In the genomic region with DNA sequence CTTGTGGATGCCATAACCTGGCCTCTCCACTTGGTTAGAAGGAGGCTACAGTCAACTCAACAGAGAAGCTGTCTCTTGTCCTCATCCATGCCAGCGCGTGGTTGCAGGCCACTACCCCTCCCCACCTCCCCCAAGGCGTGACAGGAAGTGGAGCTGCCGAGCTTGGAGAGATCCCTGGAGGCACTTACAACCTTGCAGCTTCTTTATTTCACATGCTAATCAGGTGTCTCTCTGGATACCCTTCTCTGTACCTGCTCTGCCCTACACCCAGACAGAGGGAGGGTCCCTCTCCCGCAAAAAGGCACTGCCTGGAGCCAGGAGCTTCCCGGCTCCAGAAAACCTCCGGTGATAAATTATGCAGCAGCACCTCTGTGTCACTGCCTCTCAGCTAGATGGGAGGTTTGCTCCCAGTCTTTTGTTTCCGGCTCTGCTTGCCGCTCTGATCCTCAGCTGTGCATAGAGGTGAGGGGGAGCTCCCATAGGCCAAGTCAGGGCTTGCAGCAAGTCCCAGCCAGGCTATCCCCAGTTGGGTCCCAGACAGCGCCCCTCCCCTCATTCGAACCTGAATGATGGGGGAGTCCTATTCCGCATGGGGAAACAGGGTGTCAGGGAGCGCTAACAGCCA, we compare ENCODE assay signal across 9 cellular contexts. TPM values are rescaled to one million over a fixed set of nuclear protein-coding genes. Genes with fewer than 3 reads are reported as not detected.
DNase-seq lines count a peak whose midpoint lies in the region; ATAC-seq and TF ChIP-seq lines count a peak whose summit lies in the region.
"Had no signal": no experiment of that assay in that cellular context is flagged by ENCODE, and none has a peak within 500 bp of the region (broad histone marks: within the 10 kb centered on the region; RNA-seq: fewer than 3 reads in every experiment).

No MANE protein-coding gene starts in this region.

- H3K27me3 ChIP-seq in kidney epithelial cell (ENCODE audit: control insufficient read depth, insufficient read depth, low read length) = no peaks in the 10 kb centered on the region

- ATAC-seq in GM18505 (IDR thresholded peaks at IDR 0.05; ENCODE audit: unreplicated experiment) = no peak
- ATAC-seq: left lung had no signal

- peak; percentile 27 for DNase-seq in A172 (ENCODE audit: low spot score)
- peak; percentile 55 for DNase-seq in NCI-H1105 treated with DMSO at 0.1 percent for 48 hours (lab: John Stamatoyannopoulos, UW)
- peak; percentile 28 for DNase-seq in UCSD-AML1 (lab: John Stamatoyannopoulos, UW; ENCODE audit: unreplicated experiment)
- DNase-seq in kidney epithelial cell (ENCODE audit: low read depth) = no peak
- DNase-seq in cerebellum (ENCODE audit: low spot score) = no peak
- no peak for DNase-seq in activated CD4-positive, alpha-beta T cell treated with anti-CD3 and anti-CD28 coated beads for 4 hours
- no peak for DNase-seq in inferior parietal cortex (ENCODE audit: extremely low spot score)

- no peak for TF ChIP-seq POLR2A in GM18505 (IDR thresholded peaks at IDR 0.05; ENCODE audit: borderline replicate concordance, extremely low read depth, insufficient read depth, insufficient read length)

- TF ChIP-seq CTCF in kidney epithelial cell (IDR thresholded peaks at IDR 0.05; ENCODE audit: insufficient read depth, low read length, poor library complexity, severe bottlenecking) = no peak

- peak overlapping the region; percentile 2 for H3K4me3 ChIP-seq in kidney epithelial cell (ENCODE audit: low read depth, low read length)
- H3K4me3 ChIP-seq: left lung had no signal

- H3K36me3 ChIP-seq in kidney epithelial cell (ENCODE audit: control insufficient read depth, insufficient read depth, low read length) = no peaks in the 10 kb centered on the region
- H3K36me3 ChIP-seq: left lung had no signal

RNA-seq across cellular contexts. Expression of gene LRP4, which starts 5.7 kb away (rescaled TPM):
- 0.81 and 1.3 TPM in 2 replicates for total RNA-seq in A172 (2014; rRNA removed; shearing (Covaris generic))
- total RNA-seq in kidney epithelial cell = 6.1 and 9.9 TPM in 2 replicates
- total RNA-seq in cerebellum = 21.2 TPM

RNA-seq across cellular contexts. Expression of gene CSTPP1, which starts 23.9 kb away (rescaled TPM):
- total RNA-seq in A172 (2014; rRNA removed; shearing (Covaris generic)) = 51.0 and 60.4 TPM in 2 replicates
- total RNA-seq in kidney epithelial cell (31.5 and 45.6 TPM in 2 replicates), cerebellum (63.5 TPM)

Comparison
In these comparisons a context has a peak if more than half of its experiments do, and no peak if none do; other contexts are left out.
1. DNase-seq: peak in A172 (single experiment), NCI-H1105 treated with DMSO at 0.1 percent for 48 hours (single experiment) and UCSD-AML1 (single experiment); none in kidney epithelial cell (single experiment), cerebellum (single experiment), activated CD4-positive, alpha-beta T cell treated with anti-CD3 and anti-CD28 coated beads for 4 hours (0 of 2) and inferior parietal cortex (single experiment).